ENCODE assay signal across 9 cellular contexts in the genomic region with DNA sequence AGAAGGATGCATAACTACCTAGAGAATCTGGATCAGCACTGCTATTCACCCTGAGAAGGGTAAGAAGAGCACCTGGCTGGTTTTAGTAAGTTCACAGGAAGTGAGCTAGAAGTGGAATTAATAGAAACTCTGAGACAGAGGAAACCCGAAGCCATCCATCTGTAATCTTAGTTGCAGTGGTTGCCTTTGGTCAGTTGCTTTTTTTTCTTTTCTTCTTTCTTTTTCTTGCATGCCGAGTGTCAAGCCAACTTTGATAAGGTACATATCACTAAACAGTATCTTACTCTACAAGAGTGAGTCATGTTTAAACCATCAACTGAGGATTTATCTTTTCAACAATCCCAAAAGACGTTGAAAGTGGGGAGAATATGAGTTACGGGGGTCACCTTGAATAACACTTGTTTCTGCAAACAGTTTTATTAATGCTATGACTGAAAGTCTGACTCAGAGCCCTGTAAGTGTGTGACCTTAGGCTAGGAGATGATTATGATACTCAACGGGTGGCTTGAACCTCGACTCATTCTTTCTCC. TPM values are rescaled to one million over a fixed set of nuclear protein-coding genes. Genes with fewer than 3 reads are reported as not detected.
DNase-seq lines count a peak whose midpoint lies in the region; ATAC-seq and TF ChIP-seq lines count a peak whose summit lies in the region.
"Had no signal": no experiment of that assay in that cellular context is flagged by ENCODE, and none has a peak within 500 bp of the region (broad histone marks: within the 10 kb centered on the region; RNA-seq: fewer than 3 reads in every experiment).

No MANE protein-coding gene starts in this region.

- H3K9me3 ChIP-seq in body of pancreas, result no peaks in the 10 kb centered on the region

- intact Hi-C loops in body of pancreas (cut with DNase I), result no loop called here

- peak overlapping the region; percentile 20; the same call in 1 of the 2 replicates for H3K4me3 ChIP-seq in GM12864 (ENCODE audit: low read depth, low read length)
- H3K4me3 ChIP-seq in fibroblast of the aortic adventitia (ENCODE audit: low read depth, low read length), result no peak overlapping the region
- H3K4me3 ChIP-seq in body of pancreas, result no peak overlapping the region

- no peaks in the 10 kb centered on the region for H3K36me3 ChIP-seq in body of pancreas (replicated peaks in 1 of 2; ENCODE audit: insufficient read depth in 1 of 2, low read depth in 2 of 2)

- ATAC-seq in GM21515 (IDR thresholded peaks at IDR 0.05; ENCODE audit: unreplicated experiment) (peak; percentile 81), HG03571 (IDR thresholded peaks at IDR 0.05; ENCODE audit: unreplicated experiment) (peak; percentile 83), body of pancreas (no peak)

- DNase-seq in GM12864 (ENCODE audit: low read depth) (peak; percentile 53), fibroblast of the aortic adventitia (ENCODE audit: low read depth) (peak; percentile 62), body of pancreas (no peak), T-helper 9 cell (no peak), medulla oblongata (ENCODE audit: extremely low spot score) (no peak)
- no peak for DNase-seq in stimulated activated CD4-positive, alpha-beta T cell treated with anti-CD3 and anti-CD28 coated beads, Interleukin-12 subunit alpha, Interleukin-12 subunit beta, amount 100 ng/mL, for 4 hours
- DNase-seq: activated effector memory CD4-positive, alpha-beta T cell treated with anti-CD3 and anti-CD28 coated beads, Interleukin-2, amount 50 U/mL, for 16 hours had no signal

- TF ChIP-seq CTCF in GM12864 (IDR thresholded peaks at IDR 0.05; ENCODE audit: low read depth, low read length, missing control alignments) (no peak), fibroblast of the aortic adventitia (IDR thresholded peaks at IDR 0.05; ENCODE audit: insufficient read depth, low read length) (no peak), body of pancreas (IDR thresholded peaks at IDR 0.05) (no peak)

- H3K4me1 ChIP-seq in body of pancreas, result peaks cover 19% of the 10 kb centered on the region

- no peaks in the 10 kb centered on the region for H3K27me3 ChIP-seq in body of pancreas

- TF ChIP-seq POLR2A in body of pancreas (IDR thresholded peaks at IDR 0.05), result no peak

- 23 to 39% methylated on average over 6 of the region's 6 CpGs for WGBS in body of pancreas, 2 donors

- H3K27ac ChIP-seq in body of pancreas, result no peak overlapping the region

RNA-seq across cellular contexts. Expression of gene C12orf75, which starts 26.7 kb away (rescaled TPM):
- total RNA-seq in fibroblast of the aortic adventitia (ENCODE audit: low replicate concordance) (31.7 and 130 TPM in 2 replicates), body of pancreas (10 to 100 TPM; 39.2 to 57.6 TPM)

Comparison
In these comparisons a context has a peak if more than half of its experiments do, and no peak if none do; other contexts are left out.
1. DNase-seq: peak in GM12864 (single experiment) and fibroblast of the aortic adventitia (single experiment); none in body of pancreas (0 of 4), stimulated activated CD4-positive, alpha-beta T cell treated with anti-CD3 and anti-CD28 coated beads, Interleukin-12 subunit alpha, Interleukin-12 subunit beta, amount 100 ng/mL, for 4 hours (single experiment), T-helper 9 cell (single experiment) and medulla oblongata (single experiment).